Comparison of ENCODE assay signal across 21 cellular contexts in genomic region chr1:54559771-54560231, GRCh38. TPM values are rescaled to one million over a fixed set of nuclear protein-coding genes. Genes with fewer than 3 reads are reported as not detected.
A peak's percentile ranks its signal among the peaks of the same experiment; 100 is the strongest.
DNase-seq lines count a peak whose midpoint lies in the region; ATAC-seq and TF ChIP-seq lines count a peak whose summit lies in the region.
"Had no signal": no experiment of that assay in that cellular context is flagged by ENCODE, and none has a peak within 500 bp of the region (broad histone marks: within the 10 kb centered on the region; RNA-seq: fewer than 3 reads in every experiment).

No MANE protein-coding gene starts in this region.

- H3K4me3 ChIP-seq in gastroesophageal sphincter: no peak overlapping the region
- H3K4me3 ChIP-seq: A549, pancreas had no signal

- no CpG with 5 or more reads among the region's 3 CpGs for WGBS in gastroesophageal sphincter (ENCODE audit: low coverage in 1 of 2), 2 donors

- TF ChIP-seq EP300 in gastroesophageal sphincter (IDR thresholded peaks at IDR 0.05): no peak

- no peak for TF ChIP-seq CTCF in gastroesophageal sphincter (IDR thresholded peaks at IDR 0.05)

- no peak for TF ChIP-seq POLR2A in gastroesophageal sphincter (IDR thresholded peaks at IDR 0.05)

- H3K36me3 ChIP-seq in gastroesophageal sphincter: no peaks in the 10 kb centered on the region
- H3K36me3 ChIP-seq: pancreas had no signal

- H3K36me3 Mint-ChIP-seq in activated T-helper 1 cell treated with anti-CD3 and anti-CD28 coated beads, Interleukin-12 subunit alpha, Interleukin-12 subunit beta, Interleukin-2, Interleukin-4 antibody, amounts not matched to agents 30 ng/mL and 10 ng/mL and 1 ng/mL, durations not matched to agents 14 hours and 24 hours and 36 hours (ENCODE audit: low read depth): no peaks in the 10 kb centered on the region
- H3K36me3 Mint-ChIP-seq: activated naive CD8-positive, alpha-beta T cell had no signal

- peak overlapping the region in 3 of 4 donors; percentile 34 to 71 (median 42) for H3K27ac ChIP-seq in gastroesophageal sphincter
- H3K27ac ChIP-seq: A549, C4-2B, epithelial cell of prostate, pancreas, VCaP had no signal

- no peaks in the 10 kb centered on the region for H3K4me1 Mint-ChIP-seq in activated T-helper 1 cell treated with anti-CD3 and anti-CD28 coated beads, Interleukin-12 subunit alpha, Interleukin-12 subunit beta, Interleukin-2, Interleukin-4 antibody, amounts not matched to agents 30 ng/mL and 10 ng/mL and 1 ng/mL, durations not matched to agents 14 hours and 24 hours and 36 hours (ENCODE audit: low read depth)

- no peaks in the 10 kb centered on the region for H3K9me3 ChIP-seq in gastroesophageal sphincter
- H3K9me3 ChIP-seq: pancreas had no signal

- intact Hi-C loops in activated T-helper 1 cell treated with anti-CD3 and anti-CD28 coated beads, Interleukin-12 subunit alpha, Interleukin-12 subunit beta, Interleukin-2, Interleukin-4 antibody, amounts not matched to agents 30 ng/mL and 10 ng/mL and 1 ng/mL, durations not matched to agents 14 hours and 24 hours and 36 hours (cut with micrococcal nuclease): no loop called here

- no peak overlapping the region for H3K4me3 Mint-ChIP-seq in activated T-helper 1 cell treated with anti-CD3 and anti-CD28 coated beads, Interleukin-12 subunit alpha, Interleukin-12 subunit beta, Interleukin-2, Interleukin-4 antibody, amounts not matched to agents 30 ng/mL and 10 ng/mL and 1 ng/mL, durations not matched to agents 14 hours and 24 hours and 36 hours
- H3K4me3 Mint-ChIP-seq: activated CD4-positive, alpha-beta memory T cell treated with anti-CD3 and anti-CD28 coated beads, Interleukin-2, amount 10 ng/mL, durations not matched to agents 7 days and 5 days; activated naive CD8-positive, alpha-beta T cell; activated T-cell treated with anti-CD3 and anti-CD28 coated beads, Interleukin-2, amount 50 U/mL, for 72 hours had no signal

- peaks cover 4% of the 10 kb centered on the region for H3K9me3 Mint-ChIP-seq in activated T-helper 1 cell treated with anti-CD3 and anti-CD28 coated beads, Interleukin-12 subunit alpha, Interleukin-12 subunit beta, Interleukin-2, Interleukin-4 antibody, amounts not matched to agents 30 ng/mL and 10 ng/mL and 1 ng/mL, durations not matched to agents 14 hours and 24 hours and 36 hours
- H3K9me3 Mint-ChIP-seq: activated CD4-positive, alpha-beta memory T cell treated with anti-CD3 and anti-CD28 coated beads, Interleukin-2, amount 10 ng/mL, durations not matched to agents 7 days and 5 days had no signal

- H3K27me3 Mint-ChIP-seq in activated T-helper 1 cell treated with anti-CD3 and anti-CD28 coated beads, Interleukin-12 subunit alpha, Interleukin-12 subunit beta, Interleukin-2, Interleukin-4 antibody, amounts not matched to agents 30 ng/mL and 10 ng/mL and 1 ng/mL, durations not matched to agents 14 hours and 24 hours and 36 hours (ENCODE audit: insufficient read depth): no peaks in the 10 kb centered on the region

- H3K27ac Mint-ChIP-seq in activated T-helper 1 cell treated with anti-CD3 and anti-CD28 coated beads, Interleukin-12 subunit alpha, Interleukin-12 subunit beta, Interleukin-2, Interleukin-4 antibody, amounts not matched to agents 30 ng/mL and 10 ng/mL and 1 ng/mL, durations not matched to agents 14 hours and 24 hours and 36 hours: no peak overlapping the region
- H3K27ac Mint-ChIP-seq: activated CD4-positive, alpha-beta memory T cell treated with anti-CD3 and anti-CD28 coated beads, Interleukin-2, amount 10 ng/mL, durations not matched to agents 7 days and 5 days; activated naive CD8-positive, alpha-beta T cell; activated T-cell treated with anti-CD3 and anti-CD28 coated beads, Interleukin-2, amount 50 U/mL, for 72 hours had no signal

- peaks cover 9 to 36% (median 10%) of the 10 kb centered on the region in 3 donors for H3K4me1 ChIP-seq in gastroesophageal sphincter
- H3K4me1 ChIP-seq: A549 had no signal

- H3K27me3 ChIP-seq in gastroesophageal sphincter: no peaks in the 10 kb centered on the region
- H3K27me3 ChIP-seq: pancreas had no signal

- peak; percentile 31 for ATAC-seq in gastroesophageal sphincter
- ATAC-seq: A549; activated T-cell treated with anti-CD3 and anti-CD28 coated beads, Interleukin-2, amount 50 U/mL, for 72 hours had no signal

- DNase-seq in AG20443 (ENCODE audit: low spot score) (peak; percentile 9), NCI-H524 (lab: John Stamatoyannopoulos, UW) (peak; percentile 23 to 61), myocyte (ENCODE audit: low read depth) (peak; percentile 96), ureter (ENCODE audit: low spot score) (no peak)
- no peak for DNase-seq in activated CD8-positive, alpha-beta memory T cell treated with anti-CD3 and anti-CD28 coated beads for 24 hours
- no peak for DNase-seq in activated T-helper 1 cell treated with anti-CD3 and anti-CD28 coated beads, Interleukin-12 subunit alpha, Interleukin-12 subunit beta, Interleukin-2, Interleukin-4 antibody, amounts not matched to agents 30 ng/mL and 10 ng/mL and 1 ng/mL, durations not matched to agents 14 hours and 24 hours and 36 hours (ENCODE audit: low spot score)
- no peak for DNase-seq in activated CD4-positive, CD25-positive, alpha-beta regulatory T cell (lab: John Stamatoyannopoulos, UW)
- DNase-seq: activated T-cell treated with anti-CD3 and anti-CD28 coated beads, Interleukin-2, amount 50 U/mL, for 72 hours; DMS153; GOT3; MM.1S; NCI-H187; SHP77 had no signal

RNA-seq across cellular contexts. Expression of gene ACOT11, which starts 11.8 kb away (rescaled TPM):
- 10 to 100 TPM in 3 of 4 donors, 1 to 10 TPM in 1; 4.4 to 40.5 (median 10.9) TPM for total RNA-seq in gastroesophageal sphincter
- total RNA-seq in myocyte: 54.0 and 59.2 TPM in 2 replicates
- 24.7 TPM for polyA plus RNA-seq in myocyte (2012)
- total RNA-seq in activated T-helper 1 cell treated with anti-CD3 and anti-CD28 coated beads, Interleukin-12 subunit alpha, Interleukin-12 subunit beta, Interleukin-2, Interleukin-4 antibody, amounts not matched to agents 30 ng/mL and 10 ng/mL and 1 ng/mL, durations not matched to agents 14 hours and 24 hours and 36 hours: 0.91 and 2.1 TPM in 2 replicates
- 53.7 TPM for total RNA-seq in ureter

Comparison
In these comparisons a context has a peak if more than half of its experiments do, and no peak if none do; other contexts are left out.
1. DNase-seq: peak in AG20443 (single experiment), NCI-H524 (2 of 2) and myocyte (single experiment); none in activated CD8-positive, alpha-beta memory T cell treated with anti-CD3 and anti-CD28 coated beads for 24 hours (single experiment), activated T-helper 1 cell treated with anti-CD3 and anti-CD28 coated beads, Interleukin-12 subunit alpha, Interleukin-12 subunit beta, Interleukin-2, Interleukin-4 antibody, amounts not matched to agents 30 ng/mL and 10 ng/mL and 1 ng/mL, durations not matched to agents 14 hours and 24 hours and 36 hours (single experiment), activated CD4-positive, CD25-positive, alpha-beta regulatory T cell (0 of 4) and ureter (single experiment).